ENCODE assay signal across 1 cellular context in the genomic region with DNA sequence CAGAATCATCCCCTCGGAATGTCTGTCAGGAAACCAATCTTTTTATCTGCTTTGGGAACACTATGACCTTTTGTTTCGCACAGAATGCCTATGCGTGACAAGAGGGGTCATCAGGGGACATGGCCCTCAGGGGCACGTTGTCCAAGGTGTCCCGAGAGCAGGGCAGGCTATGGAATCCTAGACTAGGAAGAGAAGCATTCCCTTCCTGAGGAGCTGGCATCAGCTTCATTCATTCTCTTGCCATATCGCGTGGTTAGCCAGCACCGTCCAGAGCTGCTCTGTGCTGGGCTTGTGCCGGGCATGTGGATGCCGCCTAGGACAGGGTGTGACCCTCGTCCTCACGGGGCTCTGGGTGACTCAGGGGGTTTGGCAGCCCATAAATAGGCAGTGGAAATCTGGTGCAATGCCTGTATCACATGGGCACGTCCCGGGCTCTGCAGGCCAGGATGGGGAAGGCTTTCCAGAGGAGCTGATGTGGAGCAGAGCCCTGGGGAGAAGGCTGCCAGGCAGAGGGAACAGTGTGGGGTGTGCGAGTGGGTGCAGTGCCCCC.
TF ChIP-seq lines count a peak whose summit lies in the region.

No MANE protein-coding gene starts in this region.

TF ChIP-seq in HepG2, 621 proteins besides CTCF, POLR2A, EP300 and RAD21 (continued from another document and continues in another):
- TF ChIP-seq, protein P1, sequence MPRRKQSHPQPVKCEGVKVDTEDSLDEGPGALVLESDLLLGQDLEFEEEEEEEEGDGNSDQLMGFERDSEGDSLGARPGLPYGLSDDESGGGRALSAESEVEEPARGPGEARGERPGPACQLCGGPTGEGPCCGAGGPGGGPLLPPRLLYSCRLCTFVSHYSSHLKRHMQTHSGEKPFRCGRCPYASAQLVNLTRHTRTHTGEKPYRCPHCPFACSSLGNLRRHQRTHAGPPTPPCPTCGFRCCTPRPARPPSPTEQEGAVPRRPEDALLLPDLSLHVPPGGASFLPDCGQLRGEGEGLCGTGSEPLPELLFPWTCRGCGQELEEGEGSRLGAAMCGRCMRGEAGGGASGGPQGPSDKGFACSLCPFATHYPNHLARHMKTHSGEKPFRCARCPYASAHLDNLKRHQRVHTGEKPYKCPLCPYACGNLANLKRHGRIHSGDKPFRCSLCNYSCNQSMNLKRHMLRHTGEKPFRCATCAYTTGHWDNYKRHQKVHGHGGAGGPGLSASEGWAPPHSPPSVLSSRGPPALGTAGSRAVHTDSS (CRISPR knock-in tag; conservative IDR thresholded peaks at IDR 0.05): no peak
- TF ChIP-seq, protein P2, sequence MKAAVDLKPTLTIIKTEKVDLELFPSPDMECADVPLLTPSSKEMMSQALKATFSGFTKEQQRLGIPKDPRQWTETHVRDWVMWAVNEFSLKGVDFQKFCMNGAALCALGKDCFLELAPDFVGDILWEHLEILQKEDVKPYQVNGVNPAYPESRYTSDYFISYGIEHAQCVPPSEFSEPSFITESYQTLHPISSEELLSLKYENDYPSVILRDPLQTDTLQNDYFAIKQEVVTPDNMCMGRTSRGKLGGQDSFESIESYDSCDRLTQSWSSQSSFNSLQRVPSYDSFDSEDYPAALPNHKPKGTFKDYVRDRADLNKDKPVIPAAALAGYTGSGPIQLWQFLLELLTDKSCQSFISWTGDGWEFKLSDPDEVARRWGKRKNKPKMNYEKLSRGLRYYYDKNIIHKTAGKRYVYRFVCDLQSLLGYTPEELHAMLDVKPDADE (CRISPR knock-in tag; IDR thresholded peaks at IDR 0.05): no peak
- TF ChIP-seq HOXA7 (CRISPR knock-in tag; IDR thresholded peaks at IDR 0.05): 0 out of 2 replicates have a peak, but pooled peaks have one; percentile 50
- no peak for TF ChIP-seq AGO1 (IDR thresholded peaks at IDR 0.05; ENCODE audit: low read depth, low read length, poor library complexity, severe bottlenecking)
- no peak for TF ChIP-seq ZSCAN30 (CRISPR knock-in tag; IDR thresholded peaks at IDR 0.05)
- no peak for TF ChIP-seq ZNF207 (IDR thresholded peaks at IDR 0.05; ENCODE audit: borderline replicate concordance)
- no peak for TF ChIP-seq ATM (IDR thresholded peaks at IDR 0.05; ENCODE audit: borderline replicate concordance)
- peak; percentile 36; the same call in 1 of the 2 replicates for TF ChIP-seq RXRB (CRISPR knock-in tag; IDR thresholded peaks at IDR 0.05; ENCODE audit: borderline replicate concordance)
- TF ChIP-seq ZNF292 (CRISPR knock-in tag; IDR thresholded peaks at IDR 0.05; ENCODE audit: borderline replicate concordance, low read depth): no peak
- TF ChIP-seq, protein P3, sequence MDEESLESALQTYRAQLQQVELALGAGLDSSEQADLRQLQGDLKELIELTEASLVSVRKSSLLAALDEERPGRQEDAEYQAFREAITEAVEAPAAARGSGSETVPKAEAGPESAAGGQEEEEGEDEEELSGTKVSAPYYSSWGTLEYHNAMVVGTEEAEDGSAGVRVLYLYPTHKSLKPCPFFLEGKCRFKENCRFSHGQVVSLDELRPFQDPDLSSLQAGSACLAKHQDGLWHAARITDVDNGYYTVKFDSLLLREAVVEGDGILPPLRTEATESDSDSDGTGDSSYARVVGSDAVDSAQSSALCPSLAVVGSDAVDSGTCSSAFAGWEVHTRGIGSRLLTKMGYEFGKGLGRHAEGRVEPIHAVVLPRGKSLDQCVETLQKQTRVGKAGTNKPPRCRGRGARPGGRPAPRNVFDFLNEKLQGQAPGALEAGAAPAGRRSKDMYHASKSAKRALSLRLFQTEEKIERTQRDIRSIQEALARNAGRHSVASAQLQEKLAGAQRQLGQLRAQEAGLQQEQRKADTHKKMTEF (CRISPR knock-in tag; IDR thresholded peaks at IDR 0.05): no peak
- TF ChIP-seq SOX6 (IDR thresholded peaks at IDR 0.05): no peak
- peak; percentile 21; the same call in 1 of the 2 replicates for TF ChIP-seq SOX6 (CRISPR knock-in tag; IDR thresholded peaks at IDR 0.05)
- TF ChIP-seq, protein P4, sequence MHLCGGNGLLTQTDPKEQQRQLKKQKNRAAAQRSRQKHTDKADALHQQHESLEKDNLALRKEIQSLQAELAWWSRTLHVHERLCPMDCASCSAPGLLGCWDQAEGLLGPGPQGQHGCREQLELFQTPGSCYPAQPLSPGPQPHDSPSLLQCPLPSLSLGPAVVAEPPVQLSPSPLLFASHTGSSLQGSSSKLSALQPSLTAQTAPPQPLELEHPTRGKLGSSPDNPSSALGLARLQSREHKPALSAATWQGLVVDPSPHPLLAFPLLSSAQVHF (CRISPR knock-in tag; IDR thresholded peaks at IDR 0.05): peak; percentile 69; the same call in 1 of the 2 replicates
- TF ChIP-seq, protein P5, sequence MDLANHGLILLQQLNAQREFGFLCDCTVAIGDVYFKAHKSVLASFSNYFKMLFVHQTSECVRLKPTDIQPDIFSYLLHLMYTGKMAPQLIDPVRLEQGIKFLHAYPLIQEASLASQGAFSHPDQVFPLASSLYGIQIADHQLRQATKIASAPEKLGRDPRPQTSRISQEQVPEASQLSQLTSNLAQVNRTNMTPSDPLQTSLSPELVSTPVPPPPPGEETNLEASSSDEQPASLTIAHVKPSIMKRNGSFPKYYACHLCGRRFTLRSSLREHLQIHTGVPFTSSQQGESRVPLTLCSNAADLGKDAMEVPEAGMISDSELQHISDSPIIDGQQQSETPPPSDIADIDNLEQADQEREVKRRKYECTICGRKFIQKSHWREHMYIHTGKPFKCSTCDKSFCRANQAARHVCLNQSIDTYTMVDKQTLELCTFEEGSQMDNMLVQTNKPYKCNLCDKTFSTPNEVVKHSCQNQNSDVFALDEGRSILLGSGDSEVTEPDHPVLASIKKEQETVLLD (CRISPR knock-in tag; IDR thresholded peaks at IDR 0.05; ENCODE audit: low read depth): 0 out of 2 replicates have a peak, but pooled peaks have one; percentile 34
- no peak for TF ChIP-seq CHD4 (IDR thresholded peaks at IDR 0.05; ENCODE audit: borderline replicate concordance, low read length)
- TF ChIP-seq PAWR (CRISPR knock-in tag; IDR thresholded peaks at IDR 0.05; ENCODE audit: borderline replicate concordance): no peak
- TF ChIP-seq, protein P6, sequence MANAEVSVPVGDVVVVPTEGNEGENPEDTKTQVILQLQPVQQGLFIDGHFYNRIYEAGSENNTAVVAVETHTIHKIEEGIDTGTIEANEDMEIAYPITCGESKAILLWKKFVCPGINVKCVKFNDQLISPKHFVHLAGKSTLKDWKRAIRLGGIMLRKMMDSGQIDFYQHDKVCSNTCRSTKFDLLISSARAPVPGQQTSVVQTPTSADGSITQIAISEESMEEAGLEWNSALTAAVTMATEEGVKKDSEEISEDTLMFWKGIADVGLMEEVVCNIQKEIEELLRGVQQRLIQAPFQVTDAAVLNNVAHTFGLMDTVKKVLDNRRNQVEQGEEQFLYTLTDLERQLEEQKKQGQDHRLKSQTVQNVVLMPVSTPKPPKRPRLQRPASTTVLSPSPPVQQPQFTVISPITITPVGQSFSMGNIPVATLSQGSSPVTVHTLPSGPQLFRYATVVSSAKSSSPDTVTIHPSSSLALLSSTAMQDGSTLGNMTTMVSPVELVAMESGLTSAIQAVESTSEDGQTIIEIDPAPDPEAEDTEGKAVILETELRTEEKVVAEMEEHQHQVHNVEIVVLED (CRISPR knock-in tag; IDR thresholded peaks at IDR 0.05; ENCODE audit: borderline replicate concordance): no peak
- TF ChIP-seq RFX1 (IDR thresholded peaks at IDR 0.05): no peak
- no peak for TF ChIP-seq XBP1 (CRISPR knock-in tag; IDR thresholded peaks at IDR 0.05)
- TF ChIP-seq, protein P7, sequence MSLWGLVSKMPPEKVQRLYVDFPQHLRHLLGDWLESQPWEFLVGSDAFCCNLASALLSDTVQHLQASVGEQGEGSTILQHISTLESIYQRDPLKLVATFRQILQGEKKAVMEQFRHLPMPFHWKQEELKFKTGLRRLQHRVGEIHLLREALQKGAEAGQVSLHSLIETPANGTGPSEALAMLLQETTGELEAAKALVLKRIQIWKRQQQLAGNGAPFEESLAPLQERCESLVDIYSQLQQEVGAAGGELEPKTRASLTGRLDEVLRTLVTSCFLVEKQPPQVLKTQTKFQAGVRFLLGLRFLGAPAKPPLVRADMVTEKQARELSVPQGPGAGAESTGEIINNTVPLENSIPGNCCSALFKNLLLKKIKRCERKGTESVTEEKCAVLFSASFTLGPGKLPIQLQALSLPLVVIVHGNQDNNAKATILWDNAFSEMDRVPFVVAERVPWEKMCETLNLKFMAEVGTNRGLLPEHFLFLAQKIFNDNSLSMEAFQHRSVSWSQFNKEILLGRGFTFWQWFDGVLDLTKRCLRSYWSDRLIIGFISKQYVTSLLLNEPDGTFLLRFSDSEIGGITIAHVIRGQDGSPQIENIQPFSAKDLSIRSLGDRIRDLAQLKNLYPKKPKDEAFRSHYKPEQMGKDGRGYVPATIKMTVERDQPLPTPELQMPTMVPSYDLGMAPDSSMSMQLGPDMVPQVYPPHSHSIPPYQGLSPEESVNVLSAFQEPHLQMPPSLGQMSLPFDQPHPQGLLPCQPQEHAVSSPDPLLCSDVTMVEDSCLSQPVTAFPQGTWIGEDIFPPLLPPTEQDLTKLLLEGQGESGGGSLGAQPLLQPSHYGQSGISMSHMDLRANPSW (CRISPR knock-in tag; IDR thresholded peaks at IDR 0.05; ENCODE audit: borderline replicate concordance): no peak
- no peak; the same call in 1 of the 2 replicates for TF ChIP-seq AHR (CRISPR knock-in tag; IDR thresholded peaks at IDR 0.05)
- TF ChIP-seq, protein P8, sequence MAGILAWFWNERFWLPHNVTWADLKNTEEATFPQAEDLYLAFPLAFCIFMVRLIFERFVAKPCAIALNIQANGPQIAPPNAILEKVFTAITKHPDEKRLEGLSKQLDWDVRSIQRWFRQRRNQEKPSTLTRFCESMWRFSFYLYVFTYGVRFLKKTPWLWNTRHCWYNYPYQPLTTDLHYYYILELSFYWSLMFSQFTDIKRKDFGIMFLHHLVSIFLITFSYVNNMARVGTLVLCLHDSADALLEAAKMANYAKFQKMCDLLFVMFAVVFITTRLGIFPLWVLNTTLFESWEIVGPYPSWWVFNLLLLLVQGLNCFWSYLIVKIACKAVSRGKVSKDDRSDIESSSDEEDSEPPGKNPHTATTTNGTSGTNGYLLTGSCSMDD (CRISPR knock-in tag; IDR thresholded peaks at IDR 0.05): no peak
- TF ChIP-seq ZNF274 (CRISPR knock-in tag; IDR thresholded peaks at IDR 0.05): no peak
- TF ChIP-seq ZNF562 (CRISPR knock-in tag; IDR thresholded peaks at IDR 0.05; ENCODE audit: borderline replicate concordance): no peak
- no peak for TF ChIP-seq NONO (IDR thresholded peaks at IDR 0.05)
- 0 out of 2 replicates have a peak, but pooled peaks have one; percentile 28 for TF ChIP-seq NONO (CRISPR knock-in tag; conservative IDR thresholded peaks at IDR 0.05)
- TF ChIP-seq, protein P9, sequence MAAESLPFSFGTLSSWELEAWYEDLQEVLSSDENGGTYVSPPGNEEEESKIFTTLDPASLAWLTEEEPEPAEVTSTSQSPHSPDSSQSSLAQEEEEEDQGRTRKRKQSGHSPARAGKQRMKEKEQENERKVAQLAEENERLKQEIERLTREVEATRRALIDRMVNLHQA (CRISPR knock-in tag; IDR thresholded peaks at IDR 0.05): no peak
- TF ChIP-seq, protein P10, sequence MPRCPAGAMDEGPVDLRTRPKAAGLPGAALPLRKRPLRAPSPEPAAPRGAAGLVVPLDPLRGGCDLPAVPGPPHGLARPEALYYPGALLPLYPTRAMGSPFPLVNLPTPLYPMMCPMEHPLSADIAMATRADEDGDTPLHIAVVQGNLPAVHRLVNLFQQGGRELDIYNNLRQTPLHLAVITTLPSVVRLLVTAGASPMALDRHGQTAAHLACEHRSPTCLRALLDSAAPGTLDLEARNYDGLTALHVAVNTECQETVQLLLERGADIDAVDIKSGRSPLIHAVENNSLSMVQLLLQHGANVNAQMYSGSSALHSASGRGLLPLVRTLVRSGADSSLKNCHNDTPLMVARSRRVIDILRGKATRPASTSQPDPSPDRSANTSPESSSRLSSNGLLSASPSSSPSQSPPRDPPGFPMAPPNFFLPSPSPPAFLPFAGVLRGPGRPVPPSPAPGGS (CRISPR knock-in tag; IDR thresholded peaks at IDR 0.05): no peak
- TF ChIP-seq SOX13 (IDR thresholded peaks at IDR 0.05): no peak
- TF ChIP-seq SOX13 (CRISPR knock-in tag; conservative IDR thresholded peaks at IDR 0.05 in 1 of 2, IDR thresholded peaks at IDR 0.05 in 1 of 2): no peak
- no peak for TF ChIP-seq YEATS4 (CRISPR knock-in tag; IDR thresholded peaks at IDR 0.05; ENCODE audit: borderline replicate concordance)
- peak; percentile 71; the same call in 1 of the 2 replicates for TF ChIP-seq ZNF430 (CRISPR knock-in tag; IDR thresholded peaks at IDR 0.05)
- TF ChIP-seq ZNF546 (CRISPR knock-in tag; conservative IDR thresholded peaks at IDR 0.05): no peak
- no peak for TF ChIP-seq MAFF (IDR thresholded peaks at IDR 0.05; ENCODE audit: low read depth, low read length)
- TF ChIP-seq, protein P11, sequence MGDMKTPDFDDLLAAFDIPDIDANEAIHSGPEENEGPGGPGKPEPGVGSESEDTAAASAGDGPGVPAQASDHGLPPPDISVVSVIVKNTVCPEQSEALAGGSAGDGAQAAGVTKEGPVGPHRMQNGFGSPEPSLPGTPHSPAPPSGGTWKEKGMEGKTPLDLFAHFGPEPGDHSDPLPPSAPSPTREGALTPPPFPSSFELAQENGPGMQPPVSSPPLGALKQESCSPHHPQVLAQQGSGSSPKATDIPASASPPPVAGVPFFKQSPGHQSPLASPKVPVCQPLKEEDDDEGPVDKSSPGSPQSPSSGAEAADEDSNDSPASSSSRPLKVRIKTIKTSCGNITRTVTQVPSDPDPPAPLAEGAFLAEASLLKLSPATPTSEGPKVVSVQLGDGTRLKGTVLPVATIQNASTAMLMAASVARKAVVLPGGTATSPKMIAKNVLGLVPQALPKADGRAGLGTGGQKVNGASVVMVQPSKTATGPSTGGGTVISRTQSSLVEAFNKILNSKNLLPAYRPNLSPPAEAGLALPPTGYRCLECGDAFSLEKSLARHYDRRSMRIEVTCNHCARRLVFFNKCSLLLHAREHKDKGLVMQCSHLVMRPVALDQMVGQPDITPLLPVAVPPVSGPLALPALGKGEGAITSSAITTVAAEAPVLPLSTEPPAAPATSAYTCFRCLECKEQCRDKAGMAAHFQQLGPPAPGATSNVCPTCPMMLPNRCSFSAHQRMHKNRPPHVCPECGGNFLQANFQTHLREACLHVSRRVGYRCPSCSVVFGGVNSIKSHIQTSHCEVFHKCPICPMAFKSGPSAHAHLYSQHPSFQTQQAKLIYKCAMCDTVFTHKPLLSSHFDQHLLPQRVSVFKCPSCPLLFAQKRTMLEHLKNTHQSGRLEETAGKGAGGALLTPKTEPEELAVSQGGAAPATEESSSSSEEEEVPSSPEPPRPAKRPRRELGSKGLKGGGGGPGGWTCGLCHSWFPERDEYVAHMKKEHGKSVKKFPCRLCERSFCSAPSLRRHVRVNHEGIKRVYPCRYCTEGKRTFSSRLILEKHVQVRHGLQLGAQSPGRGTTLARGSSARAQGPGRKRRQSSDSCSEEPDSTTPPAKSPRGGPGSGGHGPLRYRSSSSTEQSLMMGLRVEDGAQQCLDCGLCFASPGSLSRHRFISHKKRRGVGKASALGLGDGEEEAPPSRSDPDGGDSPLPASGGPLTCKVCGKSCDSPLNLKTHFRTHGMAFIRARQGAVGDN (CRISPR knock-in tag; IDR thresholded peaks at IDR 0.05): peak; percentile 27; the same call in 1 of the 2 replicates
- no peak for TF ChIP-seq ZNF510 (CRISPR knock-in tag; IDR thresholded peaks at IDR 0.05; ENCODE audit: low read depth)
- TF ChIP-seq HOXA9 (CRISPR knock-in tag; IDR thresholded peaks at IDR 0.05; ENCODE audit: borderline replicate concordance): peak; percentile 62; the same call in 1 of the 2 replicates
- TF ChIP-seq, protein P12, sequence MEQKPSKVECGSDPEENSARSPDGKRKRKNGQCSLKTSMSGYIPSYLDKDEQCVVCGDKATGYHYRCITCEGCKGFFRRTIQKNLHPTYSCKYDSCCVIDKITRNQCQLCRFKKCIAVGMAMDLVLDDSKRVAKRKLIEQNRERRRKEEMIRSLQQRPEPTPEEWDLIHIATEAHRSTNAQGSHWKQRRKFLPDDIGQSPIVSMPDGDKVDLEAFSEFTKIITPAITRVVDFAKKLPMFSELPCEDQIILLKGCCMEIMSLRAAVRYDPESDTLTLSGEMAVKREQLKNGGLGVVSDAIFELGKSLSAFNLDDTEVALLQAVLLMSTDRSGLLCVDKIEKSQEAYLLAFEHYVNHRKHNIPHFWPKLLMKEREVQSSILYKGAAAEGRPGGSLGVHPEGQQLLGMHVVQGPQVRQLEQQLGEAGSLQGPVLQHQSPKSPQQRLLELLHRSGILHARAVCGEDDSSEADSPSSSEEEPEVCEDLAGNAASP (CRISPR knock-in tag; IDR thresholded peaks at IDR 0.05; ENCODE audit: borderline replicate concordance): peak; percentile 88; the same call in 1 of the 2 replicates
